Comparison of ENCODE assay signal across 20 cellular contexts in genomic region chr7:82015751-82016150, GRCh38.
A peak's percentile ranks its signal among the peaks of the same experiment; 100 is the strongest.
DNase-seq lines count a peak whose midpoint lies in the region; ATAC-seq and TF ChIP-seq lines count a peak whose summit lies in the region.
"Had no signal": no experiment of that assay in that cellular context is flagged by ENCODE, and none has a peak within 500 bp of the region (broad histone marks: within the 10 kb centered on the region; RNA-seq: fewer than 3 reads in every experiment).

No MANE protein-coding gene starts in this region.

- no peak overlapping the region for H3K4me3 Mint-ChIP-seq in T-helper 17 cell

- DNase-seq in AG10803 (ENCODE audit: low read depth) = peak; percentile 12
- peak; percentile 0 for DNase-seq in HPDE6-E6E7 (ENCODE audit: extremely low spot score)
- peak; percentile 42 for DNase-seq in iris pigment epithelial cell (ENCODE audit: low read depth)
- no peak for DNase-seq in mucosa of gallbladder (ENCODE audit: low spot score)
- DNase-seq in T-helper 17 cell = no peak
- DNase-seq in H7 = no peak
- DNase-seq: activated CD4-positive, alpha-beta T cell treated with anti-CD3 and anti-CD28 coated beads for 4 hours; activated effector memory CD4-positive, alpha-beta T cell treated with Interleukin-2 at 50 U/mL for 16 hours; AML-193; anterior cingulate cortex; cerebellar nuclear complex; COR-L47; GDM1; NCI-H1105 treated with DMSO at 0.1 percent for 48 hours; posterior cingulate gyrus; testis had no signal

- H3K36me3 Mint-ChIP-seq in T-helper 17 cell (ENCODE audit: low read depth) = no peaks in the 10 kb centered on the region

- no peaks in the 10 kb centered on the region for H3K4me1 Mint-ChIP-seq in T-helper 17 cell

- H3K27ac Mint-ChIP-seq in T-helper 17 cell = no peak overlapping the region

- no peak overlapping the region for H3K4me3 ChIP-seq in AG10803 (ENCODE audit: low read length)
- H3K4me3 ChIP-seq in H7 (ENCODE audit: insufficient read depth, low read depth, low read length) = no peak overlapping the region
- H3K4me3 ChIP-seq: SJSA1, smooth muscle cell, testis had no signal

- no peaks in the 10 kb centered on the region for H3K9me3 ChIP-seq in T-helper 17 cell (ENCODE audit: control insufficient read depth, low read length, poor library complexity, severe bottlenecking)
- H3K9me3 ChIP-seq: SJSA1, testis had no signal

- no peak for TF ChIP-seq CTCF in AG10803 (conservative IDR thresholded peaks at IDR 0.05; ENCODE audit: low read length)

- ATAC-seq in SK-N-SH treated with all-trans-retinoic acid at 6 μM for 48 hours (no peak), T-helper 17 cell (no peak), HG03457 (IDR thresholded peaks at IDR 0.05; ENCODE audit: unreplicated experiment) (no peak)

- no peaks in the 10 kb centered on the region for H3K27me3 Mint-ChIP-seq in T-helper 17 cell

- H3K36me3 ChIP-seq in H7 (replicated peaks; ENCODE audit: control insufficient read depth, insufficient read depth, low read length) = no peaks in the 10 kb centered on the region
- H3K36me3 ChIP-seq: SJSA1 had no signal

- no peaks in the 10 kb centered on the region; the same call in 1 of the 2 replicates for H3K27me3 ChIP-seq in H7 (ENCODE audit: control insufficient read depth, insufficient read depth, low read length)
- H3K27me3 ChIP-seq: SJSA1, testis had no signal

TF ChIP-seq in SK-N-SH treated with all-trans-retinoic acid at 6 μM for 48 hours, 23 proteins besides CTCF, POLR2A, EP300 and RAD21:
- 0 out of 2 replicates have a peak, but pooled peaks have one; percentile 30 for TF ChIP-seq CSDC2 (CRISPR knock-in tag; IDR thresholded peaks at IDR 0.05)
- TF ChIP-seq CREB5 (CRISPR knock-in tag; IDR thresholded peaks at IDR 0.05; ENCODE audit: low read depth) = no peak

Comparison
In these comparisons a context has a peak if more than half of its experiments do, and no peak if none do; other contexts are left out.
1. DNase-seq: peak in AG10803 (single experiment), HPDE6-E6E7 (single experiment) and iris pigment epithelial cell (single experiment); none in mucosa of gallbladder (single experiment), T-helper 17 cell (0 of 3) and H7 (single experiment).